Comparison of ENCODE assay signal across 9 cellular contexts in genomic region chr4:721261-722171, GRCh38. TPM values are rescaled to one million over a fixed set of nuclear protein-coding genes. Genes with fewer than 3 reads are reported as not detected.
DNase-seq lines count a peak whose midpoint lies in the region; ATAC-seq, FAIRE-seq and TF ChIP-seq lines count a peak whose summit lies in the region.
"Had no signal": no experiment of that assay in that cellular context is flagged by ENCODE, and none has a peak within 500 bp of the region (broad histone marks: within the 10 kb centered on the region; RNA-seq: fewer than 3 reads in every experiment).

No MANE protein-coding gene starts in this region.

- H3K9me3 ChIP-seq in SK-N-MC (ENCODE audit: low read depth, low read length): no peaks in the 10 kb centered on the region
- H3K9me3 ChIP-seq in endothelial cell of umbilical vein (replicated peaks; ENCODE audit: control insufficient read depth, insufficient read depth, low read length): no peaks in the 10 kb centered on the region
- H3K9me3 ChIP-seq in lung (ENCODE audit: control insufficient read depth in 2 of 2, insufficient read depth in 1 of 2, low read length in 1 of 2): no peaks in the 10 kb centered on the region
- H3K9me3 ChIP-seq in transverse colon: no peaks in the 10 kb centered on the region

- TF ChIP-seq EP300 in transverse colon (IDR thresholded peaks at IDR 0.05; ENCODE audit: low read depth): no peak

- peak overlapping the region; percentile 51 for H3K4me3 ChIP-seq in SK-N-MC
- no peak overlapping the region for H3K4me3 ChIP-seq in endothelial cell of umbilical vein (replicated peaks in 1 of 3; ENCODE audit: insufficient read depth in 1 of 3, low read depth in 1 of 3, low read length in 3 of 3)
- H3K4me3 ChIP-seq in lung: no peak overlapping the region
- H3K4me3 ChIP-seq in transverse colon: no peak overlapping the region

- no peaks in the 10 kb centered on the region for H4K20me1 ChIP-seq in endothelial cell of umbilical vein (replicated peaks; ENCODE audit: control insufficient read depth, extremely low read depth, insufficient read depth, low read length)

- 67 to 74% methylated on average over 31 of the region's 31 CpGs for WGBS in lung, 2 donors
- 60 to 69% methylated on average over 1 to 31 of the region's 31 CpGs for WGBS in transverse colon (ENCODE audit: low coverage in 1 of 2), 2 donors

- H3K4me1 ChIP-seq in endothelial cell of umbilical vein (ENCODE audit: control insufficient read depth, extremely low read depth, insufficient read depth, low read length) (peaks cover 17% of the 10 kb centered on the region), lung (ENCODE audit: control insufficient read depth in 2 of 2, insufficient read depth in 2 of 2, low read length in 2 of 2) (peaks cover 0 to 11% of the 10 kb centered on the region in 2 donors), transverse colon (peaks cover 0 to 34% (median 27%) of the 10 kb centered on the region in 4 donors)

- peaks cover 14% of the 10 kb centered on the region; the same call in 1 of the 2 replicates for H3K36me3 ChIP-seq in SK-N-MC (ENCODE audit: insufficient read depth, low read length)
- peaks cover 4 to 7% of the 10 kb centered on the region in 2 experiments for H3K36me3 ChIP-seq in endothelial cell of umbilical vein (ENCODE audit: control insufficient read depth in 2 of 2, extremely low read depth in 1 of 2, insufficient read depth in 2 of 2, low read length in 2 of 2)
- H3K36me3 ChIP-seq in lung (ENCODE audit: control insufficient read depth in 2 of 2, insufficient read depth in 2 of 2, low read length in 2 of 2): peaks cover 0 to 11% of the 10 kb centered on the region in 2 donors
- no peaks in the 10 kb centered on the region for H3K36me3 ChIP-seq in transverse colon

- TF ChIP-seq CTCF in endothelial cell of umbilical vein (IDR thresholded peaks at IDR 0.05; ENCODE audit: extremely low read depth in 1 of 2, insufficient read depth in 1 of 2, low read depth in 1 of 2, low read length in 2 of 2) (no peak), lung (IDR thresholded peaks at IDR 0.05; ENCODE audit: control extremely low read depth, extremely low read depth) (no peak), transverse colon (IDR thresholded peaks at IDR 0.05) (no peak)

- H3K9ac ChIP-seq in SK-N-MC (ENCODE audit: insufficient read length): no peak overlapping the region
- no peak overlapping the region for H3K9ac ChIP-seq in endothelial cell of umbilical vein (replicated peaks; ENCODE audit: extremely low read depth, insufficient read depth, low read length)

- peaks cover 85% of the 10 kb centered on the region for H3K79me2 ChIP-seq in endothelial cell of umbilical vein (ENCODE audit: control insufficient read depth, insufficient read depth, low read length)

- dilution Hi-C loops in endothelial cell of umbilical vein (cut with MboI; ENCODE audit: extremely low pct_ligation_motif_present, low sequenced_read_pairs): no loop called here

- no peaks in the 10 kb centered on the region for H3K9me1 ChIP-seq in endothelial cell of umbilical vein (replicated peaks; ENCODE audit: control insufficient read depth, extremely low read depth, insufficient read depth, low read length)

- intact Hi-C loops in endothelial cell of umbilical vein (cut with micrococcal nuclease) (no loop called here), transverse colon (cut with DNase I; ENCODE audit: low total_unique reads) (no loop called here)

- H2AFZ ChIP-seq in endothelial cell of umbilical vein (ENCODE audit: low read depth, low read length): no peak overlapping the region

- FAIRE-seq in endothelial cell of umbilical vein (lab: Jason Lieb, UNC): no peak

- CTCF ChIA-PET in endothelial cell of umbilical vein (lab: Charles Lee): interaction anchor here (0.5 to 0.9 kb wide), 2 partner anchors 34 to 74 kb away, joined by 3 read pairs; no protein-coding TSS in a partner anchor

- TF ChIP-seq POLR2A in endothelial cell of umbilical vein (IDR thresholded peaks at IDR 0.05; ENCODE audit: low read depth, low read length) (no peak), transverse colon (IDR thresholded peaks at IDR 0.05) (no peak)

- H3K27ac ChIP-seq in SK-N-MC (peak overlapping the region; percentile 90), endothelial cell of umbilical vein (ENCODE audit: insufficient read depth, low read depth, low read length) (no peak overlapping the region), lung (ENCODE audit: low read depth in 1 of 2, low read length in 1 of 2) (no peak overlapping the region), transverse colon (no peak overlapping the region)

- POLR2A ChIA-PET in endothelial cell of umbilical vein (lab: Charles Lee): no interaction called here

- no TSS peak for BruUV-seq in endothelial cell of umbilical vein (replicated peaks; lab: Mats Ljungman, UMichigan)

- in situ Hi-C loops in transverse colon (cut with MboI; ENCODE audit: low pct_ligation_motif_present in 1 of 4, low pct_unique_long_range_greater_than_20kb in 1 of 4, low sequenced_read_pairs in 3 of 4): no loop called here

- DNase-seq in SK-N-MC (ENCODE audit: low read depth, low spot score) (peak; percentile 16), endothelial cell of umbilical vein (ENCODE audit: low read depth, low spot score) (peak; percentile 53), lung (ENCODE audit: low spot score) (no peak), transverse colon (peak; percentile 36), GM03348 (ENCODE audit: low spot score) (no peak)
- no peak for DNase-seq in stimulated activated CD4-positive, alpha-beta T cell treated with anti-CD3 and anti-CD28 coated beads, Interleukin-4, amount 100 ng/mL, for 24 hours
- DNase-seq: NCI-H526 had no signal

- no peak overlapping the region for H3K4me2 ChIP-seq in endothelial cell of umbilical vein (ENCODE audit: insufficient read depth, low read length)

- ATAC-seq in lung (ENCODE audit: insufficient read depth, low FRiP score) (peak; percentile 30), HG02884 (IDR thresholded peaks at IDR 0.05; ENCODE audit: unreplicated experiment) (no peak)

- H3K27me3 ChIP-seq in endothelial cell of umbilical vein (ENCODE audit: control insufficient read depth in 2 of 2, insufficient read depth in 2 of 2, low read length in 2 of 2) (no peaks in the 10 kb centered on the region), lung (ENCODE audit: control insufficient read depth, insufficient read depth) (no peaks in the 10 kb centered on the region), transverse colon (no peaks in the 10 kb centered on the region)

TF ChIP-seq in endothelial cell of umbilical vein, 7 proteins besides CTCF, POLR2A, EP300 and RAD21 (continues in another document):
- TF ChIP-seq MYC (IDR thresholded peaks at IDR 0.05; ENCODE audit: low read depth, low read length): no peak
- no peak for TF ChIP-seq JUN (IDR thresholded peaks at IDR 0.05; ENCODE audit: borderline replicate concordance, insufficient read depth, insufficient read length, low read depth)

RNA-seq across cellular contexts. Expression of gene PCGF3, which starts 15.9 kb away (rescaled TPM):
- total RNA-seq in endothelial cell of umbilical vein (69.2 and 70.2 TPM in 2 replicates), lung (10 to 100 TPM; 46.5 to 66.8 TPM), transverse colon (100 to 1,000 TPM in 2 of 4 donors, 10 to 100 TPM in 2; 56.5 to 256 (median 97.2) TPM)
- polyA plus RNA-seq in endothelial cell of umbilical vein (91.8 and 95.3 TPM in 2 replicates), lung (10 to 100 TPM; 29.3 to 40.2 TPM)
- polyA plus RNA-seq in endothelial cell of umbilical vein (2011; cell fraction: cytosol; rRNA removed): 53.0 and 64.5 TPM in 2 replicates
- 376 and 396 TPM in 2 replicates for polyA plus RNA-seq in endothelial cell of umbilical vein (2011; cell fraction: nucleus; rRNA removed)
- polyA plus RNA-seq in endothelial cell of umbilical vein (2012): 42.1 and 58.2 TPM in 2 replicates
- 80.4 and 109 TPM in 2 replicates for polyA minus RNA-seq in endothelial cell of umbilical vein
- 18.2 TPM for polyA minus RNA-seq in endothelial cell of umbilical vein (2011; cell fraction: cytosol; rRNA and poly(A)+ RNA removed)
- polyA minus RNA-seq in endothelial cell of umbilical vein (2011; cell fraction: nucleus; rRNA and poly(A)+ RNA removed): 85.7 and 100 TPM in 2 replicates

RNA-seq across cellular contexts. Expression of gene SLC49A3, which starts 32.6 kb away (rescaled TPM):
- total RNA-seq in endothelial cell of umbilical vein (5.0 and 11.5 TPM in 2 replicates), lung (10 to 100 TPM in 1 of 2 donors, 1 to 10 TPM in 1; 8.2 to 35.1 TPM), transverse colon (10 to 100 TPM in 2 of 4 donors, 1 to 10 TPM in 2; 1.2 to 17.6 (median 9.2) TPM)
- polyA plus RNA-seq in endothelial cell of umbilical vein (4.2 and 4.6 TPM in 2 replicates), lung (10 to 100 TPM; 15.2 to 20.2 TPM)
- polyA plus RNA-seq in endothelial cell of umbilical vein (2011; cell fraction: cytosol; rRNA removed): 1.2 and 2.0 TPM in 2 replicates
- polyA plus RNA-seq in endothelial cell of umbilical vein (2011; cell fraction: nucleus; rRNA removed): 6.6 and 9.1 TPM in 2 replicates
- 1.3 and 1.5 TPM in 2 replicates for polyA plus RNA-seq in endothelial cell of umbilical vein (2012)
- polyA minus RNA-seq in endothelial cell of umbilical vein: 1.1 and 2.0 TPM in 2 replicates
- polyA minus RNA-seq in endothelial cell of umbilical vein (2011; cell fraction: cytosol; rRNA and poly(A)+ RNA removed): not detected
- 2.0 and 3.1 TPM in 2 replicates for polyA minus RNA-seq in endothelial cell of umbilical vein (2011; cell fraction: nucleus; rRNA and poly(A)+ RNA removed)
- total RNA-seq: Daoy had no signal

RNA-seq across cellular contexts. Expression of gene MYL5, which starts 47.2 kb away (rescaled TPM):
- total RNA-seq in endothelial cell of umbilical vein (13.4 and 15.5 TPM in 2 replicates), lung (10 to 100 TPM in 1 of 2 donors, 1 to 10 TPM in 1; 5.6 to 20.0 TPM), transverse colon (100 to 1,000 TPM in 1 of 4 donors, 10 to 100 TPM in 3; 20.3 to 199 (median 33.4) TPM)
- polyA plus RNA-seq in endothelial cell of umbilical vein (12.3 and 14.2 TPM in 2 replicates), lung (10 to 100 TPM in 1 of 2 donors, 1 to 10 TPM in 1; 5.8 to 15.2 TPM)
- polyA plus RNA-seq in endothelial cell of umbilical vein (2011; cell fraction: cytosol; rRNA removed): 11.9 and 12.9 TPM in 2 replicates
- polyA plus RNA-seq in endothelial cell of umbilical vein (2011; cell fraction: nucleus; rRNA removed): 41.1 and 49.4 TPM in 2 replicates
- polyA plus RNA-seq in endothelial cell of umbilical vein (2012): 15.6 and 17.5 TPM in 2 replicates
- 2.4 and 5.0 TPM in 2 replicates for polyA minus RNA-seq in endothelial cell of umbilical vein
- polyA minus RNA-seq in endothelial cell of umbilical vein (2011; cell fraction: cytosol; rRNA and poly(A)+ RNA removed): 1.2 TPM
- 8.1 and 14.1 TPM in 2 replicates for polyA minus RNA-seq in endothelial cell of umbilical vein (2011; cell fraction: nucleus; rRNA and poly(A)+ RNA removed)

RNA-seq across cellular contexts. Expression of gene ATP5ME, which starts 47.4 kb away (rescaled TPM):
- total RNA-seq in endothelial cell of umbilical vein (303 and 310 TPM in 2 replicates), lung (100 to 1,000 TPM; 161 to 221 TPM), transverse colon (100 to 1,000 TPM in 2 of 4 donors, 10 to 100 TPM in 1, not detected in 1; 52.0 to 152 (median 148) TPM)
- polyA plus RNA-seq in endothelial cell of umbilical vein (244 and 304 TPM in 2 replicates), lung (100 to 1,000 TPM; 303 to 997 TPM)
- polyA plus RNA-seq in endothelial cell of umbilical vein (2011; cell fraction: cytosol; rRNA removed): 863 and 945 TPM in 2 replicates
- 171 and 218 TPM in 2 replicates for polyA plus RNA-seq in endothelial cell of umbilical vein (2011; cell fraction: nucleus; rRNA removed)
- polyA plus RNA-seq in endothelial cell of umbilical vein (2012): 698 and 943 TPM in 2 replicates
- polyA minus RNA-seq in endothelial cell of umbilical vein: 65.6 and 98.9 TPM in 2 replicates
- 64.9 TPM for polyA minus RNA-seq in endothelial cell of umbilical vein (2011; cell fraction: cytosol; rRNA and poly(A)+ RNA removed)
- 19.5 and 27.3 TPM in 2 replicates for polyA minus RNA-seq in endothelial cell of umbilical vein (2011; cell fraction: nucleus; rRNA and poly(A)+ RNA removed)

Comparison
In these comparisons a context has a peak if more than half of its experiments do, and no peak if none do; other contexts are left out.
1. DNase-seq: peak in SK-N-MC (single experiment), endothelial cell of umbilical vein (single experiment) and transverse colon (single experiment); none in lung (single experiment), stimulated activated CD4-positive, alpha-beta T cell treated with anti-CD3 and anti-CD28 coated beads, Interleukin-4, amount 100 ng/mL, for 24 hours (single experiment) and GM03348 (single experiment).